11 cellular contexts compared by ENCODE assay signal in genomic region chr17:74893936-74894671, GRCh38. TPM values are rescaled to one million over a fixed set of nuclear protein-coding genes. Genes with fewer than 3 reads are reported as not detected.
A peak's percentile ranks its signal among the peaks of the same experiment; 100 is the strongest.
DNase-seq lines count a peak whose midpoint lies in the region; ATAC-seq and TF ChIP-seq lines count a peak whose summit lies in the region.
"Had no signal": no experiment of that assay in that cellular context is flagged by ENCODE, and none has a peak within 500 bp of the region (broad histone marks: within the 10 kb centered on the region; RNA-seq: fewer than 3 reads in every experiment).

No MANE protein-coding gene starts in this region.

- intact Hi-C loops in esophagus muscularis mucosa (cut with DNase I), result no loop called here
- intact Hi-C loops in spleen (cut with DNase I; ENCODE audit: low total_unique reads), result no loop called here
- intact Hi-C loops in CD14-positive monocyte (cut with micrococcal nuclease), result no loop called here

- H3K27ac Mint-ChIP-seq in activated naive CD4-positive, alpha-beta T cell treated with anti-CD3 and anti-CD28 coated beads, Interleukin-2, amount 50 U/mL, for 24 hours, result no peak overlapping the region
- no peak overlapping the region for H3K27ac Mint-ChIP-seq in activated naive CD4-positive, alpha-beta T cell treated with anti-CD3 and anti-CD28 coated beads, Interleukin-2, amount 50 U/mL, for 72 hours
- H3K27ac Mint-ChIP-seq in CD14-positive monocyte, result peak overlapping the region in 1 of 7 donors; percentile 35

- H3K27me3 ChIP-seq in esophagus muscularis mucosa (peaks cover 0 to 73% (median 28%) of the 10 kb centered on the region in 4 donors), spleen (replicated peaks in 1 of 7) (peaks cover 0 to 64% (median 26%) of the 10 kb centered on the region in 7 donors)

- no peak for TF ChIP-seq EP300 in esophagus muscularis mucosa (IDR thresholded peaks at IDR 0.05)

- TF ChIP-seq CTCF in esophagus muscularis mucosa (IDR thresholded peaks at IDR 0.05), result no peak
- TF ChIP-seq CTCF in spleen (IDR thresholded peaks at IDR 0.05 in 8 of 11, conservative IDR thresholded peaks at IDR 0.05 in 3 of 11), result no peak
- no peak for TF ChIP-seq CTCF in CD14-positive monocyte (IDR thresholded peaks at IDR 0.05)

- H3K27me3 Mint-ChIP-seq in activated naive CD4-positive, alpha-beta T cell treated with anti-CD3 and anti-CD28 coated beads, Interleukin-2, amount 50 U/mL, for 24 hours, result peaks cover 20% of the 10 kb centered on the region
- H3K27me3 Mint-ChIP-seq in CD14-positive monocyte (ENCODE audit: low read depth in 3 of 3), result peaks cover 58 to 70% (median 61%) of the 10 kb centered on the region in 3 donors

- ATAC-seq in activated naive CD4-positive, alpha-beta T cell treated with anti-CD3 and anti-CD28 coated beads, Interleukin-2, amount 50 U/mL, for 72 hours, result no peak
- ATAC-seq in GM18511 (IDR thresholded peaks at IDR 0.05; ENCODE audit: unreplicated experiment), result no peak

- H3K27ac ChIP-seq in esophagus muscularis mucosa (replicated peaks in 1 of 4), result no peak overlapping the region
- no peak overlapping the region for H3K27ac ChIP-seq in spleen

- H3K9me3 Mint-ChIP-seq in activated naive CD4-positive, alpha-beta T cell treated with anti-CD3 and anti-CD28 coated beads, Interleukin-2, amount 50 U/mL, for 24 hours, result no peaks in the 10 kb centered on the region
- no peaks in the 10 kb centered on the region for H3K9me3 Mint-ChIP-seq in activated naive CD4-positive, alpha-beta T cell treated with anti-CD3 and anti-CD28 coated beads, Interleukin-2, amount 50 U/mL, for 72 hours
- H3K9me3 Mint-ChIP-seq in CD14-positive monocyte, result peaks cover 0 to 10% (median 5%) of the 10 kb centered on the region in 7 donors

- H3K4me1 ChIP-seq in esophagus muscularis mucosa (peaks cover 7 to 16% (median 13%) of the 10 kb centered on the region in 4 donors), spleen (peaks cover 4 to 26% (median 18%) of the 10 kb centered on the region in 6 donors)

- 33% methylated on average over 13 of the region's 22 CpGs for WGBS in esophagus muscularis mucosa
- WGBS in spleen, 5 donors, result 32 to 45% (median 33%) methylated on average over 15 to 22 of the region's 22 CpGs

- no peaks in the 10 kb centered on the region for H3K36me3 Mint-ChIP-seq in activated naive CD4-positive, alpha-beta T cell treated with anti-CD3 and anti-CD28 coated beads, Interleukin-2, amount 50 U/mL, for 24 hours
- H3K36me3 Mint-ChIP-seq in activated naive CD4-positive, alpha-beta T cell treated with anti-CD3 and anti-CD28 coated beads, Interleukin-2, amount 50 U/mL, for 72 hours, result peaks cover 0 to 5% of the 10 kb centered on the region in 2 donors
- peaks cover 0 to 3% of the 10 kb centered on the region in 2 donors for H3K36me3 Mint-ChIP-seq in CD14-positive monocyte

- peak overlapping the region; percentile 82 for H3K4me3 Mint-ChIP-seq in activated naive CD4-positive, alpha-beta T cell treated with anti-CD3 and anti-CD28 coated beads, Interleukin-2, amount 50 U/mL, for 24 hours
- peak overlapping the region in 1 of 2 donors; percentile 86 for H3K4me3 Mint-ChIP-seq in CD14-positive monocyte

- no peak for TF ChIP-seq POLR2A in esophagus muscularis mucosa (IDR thresholded peaks at IDR 0.05; ENCODE audit: low read depth)
- no peak for TF ChIP-seq POLR2A in spleen (IDR thresholded peaks at IDR 0.05)

- no peaks in the 10 kb centered on the region for H3K9me3 ChIP-seq in esophagus muscularis mucosa
- no peaks in the 10 kb centered on the region for H3K9me3 ChIP-seq in spleen

- H3K36me3 ChIP-seq in esophagus muscularis mucosa (no peaks in the 10 kb centered on the region), spleen (no peaks in the 10 kb centered on the region)

- peak overlapping the region; percentile 38 to 51 (median 45) for H3K4me3 ChIP-seq in esophagus muscularis mucosa
- peak overlapping the region in 7 of 8 donors; percentile 17 to 65 (median 32) for H3K4me3 ChIP-seq in spleen

- DNase-seq in activated naive CD4-positive, alpha-beta T cell treated with anti-CD3 and anti-CD28 coated beads, Interleukin-2, amount 50 U/mL, for 72 hours (ENCODE audit: low spot score in 2 of 2), result no peak
- DNase-seq in esophagus muscularis mucosa (ENCODE audit: extremely low spot score) (no peak), spleen (no peak), CD14-positive monocyte (ENCODE audit: low spot score) (no peak)
- DNase-seq: AML-193, NCI-H187 had no signal

- H3K4me1 Mint-ChIP-seq in activated naive CD4-positive, alpha-beta T cell treated with anti-CD3 and anti-CD28 coated beads, Interleukin-2, amount 50 U/mL, for 24 hours, result peaks cover 4% of the 10 kb centered on the region
- peaks cover 5% of the 10 kb centered on the region for H3K4me1 Mint-ChIP-seq in CD14-positive monocyte

RNA-seq across cellular contexts. Expression of gene FADS6, which starts 0.7 kb away (rescaled TPM):
- not detected for total RNA-seq in activated naive CD4-positive, alpha-beta T cell treated with anti-CD3 and anti-CD28 coated beads, Interleukin-2, amount 50 U/mL, for 72 hours
- total RNA-seq in esophagus muscularis mucosa (under 1 TPM in 1 of 4 donors, not detected in 3; 0.33 TPM), spleen (1 to 10 TPM; 1.5 to 8.8 (median 5.4) TPM)
- polyA plus RNA-seq in spleen (1 to 10 TPM in 1 of 3 donors, under 1 TPM in 2; 0.13 to 2.4 (median 0.61) TPM), CD14-positive monocyte (not detected)
- total RNA-seq: epithelial cell of proximal tubule, HT1080, RPMI7951 had no signal

RNA-seq across cellular contexts. Expression of gene FDXR, which starts 21.3 kb away (rescaled TPM):
- total RNA-seq in activated naive CD4-positive, alpha-beta T cell treated with anti-CD3 and anti-CD28 coated beads, Interleukin-2, amount 50 U/mL, for 72 hours, result 10 to 100 TPM; 30.9 to 96.3 TPM
- total RNA-seq in esophagus muscularis mucosa (10 to 100 TPM in 1 of 4 donors, 1 to 10 TPM in 3; 4.9 to 10.6 (median 7.0) TPM), spleen (100 to 1,000 TPM in 1 of 7 donors, 10 to 100 TPM in 6; 17.7 to 114 (median 41.3) TPM)
- polyA plus RNA-seq in spleen (10 to 100 TPM; 13.6 to 66.1 (median 17.9) TPM), CD14-positive monocyte (1 to 10 TPM; 6.2 to 7.3 TPM)

RNA-seq across cellular contexts. Expression of gene USH1G, which starts 29.0 kb away (rescaled TPM):
- not detected for total RNA-seq in activated naive CD4-positive, alpha-beta T cell treated with anti-CD3 and anti-CD28 coated beads, Interleukin-2, amount 50 U/mL, for 72 hours
- total RNA-seq in esophagus muscularis mucosa (under 1 TPM in 1 of 4 donors, not detected in 3; 0.39 TPM), spleen (not detected)
- polyA plus RNA-seq in spleen (not detected), CD14-positive monocyte (not detected)
- total RNA-seq: epithelial cell of proximal tubule, HT1080, RPMI7951 had no signal

RNA-seq across cellular contexts. Expression of gene OTOP2, which starts 30.0 kb away (rescaled TPM):
- not detected for total RNA-seq in activated naive CD4-positive, alpha-beta T cell treated with anti-CD3 and anti-CD28 coated beads, Interleukin-2, amount 50 U/mL, for 72 hours
- total RNA-seq in esophagus muscularis mucosa (not detected), spleen (not detected)
- polyA plus RNA-seq in spleen (not detected), CD14-positive monocyte (not detected)
- total RNA-seq: epithelial cell of proximal tubule, HT1080, RPMI7951 had no signal

RNA-seq across cellular contexts. Expression of gene GRIN2C, which starts 34.4 kb away (rescaled TPM):
- total RNA-seq in activated naive CD4-positive, alpha-beta T cell treated with anti-CD3 and anti-CD28 coated beads, Interleukin-2, amount 50 U/mL, for 72 hours, result under 1 TPM in 1 of 2 donors, not detected in 1; 0.87 TPM
- 1 to 10 TPM in 1 of 4 donors, under 1 TPM in 3; 0.17 to 2.5 (median 0.50) TPM for total RNA-seq in esophagus muscularis mucosa
- 1 to 10 TPM in 1 of 7 donors, under 1 TPM in 3, not detected in 3; 0.17 to 1.5 (median 0.43) TPM for total RNA-seq in spleen
- polyA plus RNA-seq in spleen, result under 1 TPM in 2 of 3 donors, not detected in 1; 0.02 to 0.16 TPM
- not detected for polyA plus RNA-seq in CD14-positive monocyte
- total RNA-seq: epithelial cell of proximal tubule, RPMI7951 had no signal
